ENCODE assay signal across 16 cellular contexts in the genomic region with DNA sequence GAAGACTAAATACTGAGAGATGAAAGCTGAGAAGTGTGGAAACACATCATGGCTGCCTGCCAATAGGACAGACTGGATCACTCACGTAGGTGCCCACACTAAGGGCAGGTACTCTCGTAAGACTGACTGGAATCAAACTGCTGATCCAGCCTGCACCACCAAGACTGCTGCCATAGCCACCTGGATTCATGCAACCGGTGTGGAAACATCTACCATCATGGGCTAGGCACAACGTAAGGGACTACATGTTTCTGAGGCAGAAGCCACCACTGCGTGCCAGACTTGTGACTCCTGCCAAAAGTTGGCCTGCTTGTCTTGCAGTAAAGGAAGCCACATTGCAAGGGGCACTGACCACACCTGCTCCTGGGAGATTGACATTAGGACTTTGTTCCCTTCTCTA. TPM values are rescaled to one million over a fixed set of nuclear protein-coding genes. Genes with fewer than 3 reads are reported as not detected.
DNase-seq lines count a peak whose midpoint lies in the region; FAIRE-seq and TF ChIP-seq lines count a peak whose summit lies in the region.
"Had no signal": no experiment of that assay in that cellular context is flagged by ENCODE, and none has a peak within 500 bp of the region (broad histone marks: within the 10 kb centered on the region; RNA-seq: fewer than 3 reads in every experiment).

No MANE protein-coding gene starts in this region.

- no peak for FAIRE-seq in GM12892 (lab: Jason Lieb, UNC)

- DNase-seq in DMS153 treated with DMSO at 0.1 percent for 48 hours (lab: John Stamatoyannopoulos, UW; ENCODE audit: unreplicated experiment) (peak; percentile 22), NCI-H2196 (lab: John Stamatoyannopoulos, UW; ENCODE audit: unreplicated experiment) (peak; percentile 72), prostate gland (ENCODE audit: low spot score) (peak; percentile 46), GM12892 (ENCODE audit: insufficient read length) (no peak), hypothalamus (lab: John Stamatoyannopoulos, UW) (no peak), SKM-1 (lab: John Stamatoyannopoulos, UW; ENCODE audit: unreplicated experiment) (no peak)
- DNase-seq in activated CD4-positive, alpha-beta T cell treated with anti-CD3 and anti-CD28 coated beads, Interleukin-2, amount 50 U/mL, for 1 hour, result no peak
- DNase-seq: activated T-cell treated with anti-CD3 and anti-CD28 coated beads, Interleukin-2, amount 50 U/mL, for 1 hour; Calu3; cortex of kidney; upper lobe of left lung had no signal

- intact Hi-C loops in prostate gland (cut with DNase I), result loop anchor here (10.0 kb wide), 2 partner anchors 388 to 442 kb away; a partner anchor contains a TSS

- no peak for TF ChIP-seq CTCF in prostate gland (IDR thresholded peaks at IDR 0.05)

- H3K36me3 ChIP-seq in prostate gland, result no peaks in the 10 kb centered on the region
- H3K36me3 ChIP-seq: adrenal gland, upper lobe of left lung had no signal

- no peaks in the 10 kb centered on the region for H3K9me3 ChIP-seq in prostate gland
- H3K9me3 ChIP-seq: adrenal gland, upper lobe of left lung had no signal

- peaks cover 20% of the 10 kb centered on the region for H3K4me1 ChIP-seq in prostate gland (replicated peaks)

- H3K4me3 ChIP-seq in prostate gland, result no peak overlapping the region
- H3K4me3 ChIP-seq: adrenal gland, upper lobe of left lung had no signal

- 45% methylated on average over 5 of the region's 5 CpGs for WGBS in prostate gland

- no peaks in the 10 kb centered on the region for H3K27me3 ChIP-seq in prostate gland (replicated peaks; ENCODE audit: insufficient read depth)
- H3K27me3 ChIP-seq: adrenal gland, upper lobe of left lung had no signal

- H3K27ac ChIP-seq in cingulate gyrus (ENCODE audit: low read depth, low read length) (peak overlapping the region; percentile 97), prostate gland (peak overlapping the region in 1 of 2 donors; percentile 22)
- H3K27ac ChIP-seq: upper lobe of left lung had no signal

- TF ChIP-seq POLR2A in prostate gland (IDR thresholded peaks at IDR 0.05) (no peak), GM12892 (IDR thresholded peaks at IDR 0.05; ENCODE audit: low read depth, low read length) (no peak)

RNA-seq across cellular contexts. Expression of a gene that starts 3.8 kb away (rescaled TPM):
- total RNA-seq in prostate gland, result 100 to 1,000 TPM in 1 of 2 donors, 1 to 10 TPM in 1; 8.4 to 101 TPM
- 4.1 TPM for polyA plus RNA-seq in GM12892 (2012; ENCODE audit: missing spikeins)

RNA-seq across cellular contexts. Expression of a gene that starts 4.0 kb away (rescaled TPM):
- 10 to 100 TPM; 50.1 to 78.1 TPM for total RNA-seq in prostate gland
- 29.0 TPM for polyA plus RNA-seq in GM12892 (2012; ENCODE audit: missing spikeins)

RNA-seq across cellular contexts. Expression of a gene that starts 45.9 kb away (rescaled TPM):
- under 1 TPM in 1 of 2 donors, not detected in 1; 0.91 TPM for total RNA-seq in prostate gland
- not detected for polyA plus RNA-seq in GM12892 (2012; ENCODE audit: missing spikeins)
- total RNA-seq: Calu3, fibroblast of lung, mesothelial cell of epicardium, osteoblast had no signal
- polyA plus RNA-seq: fibroblast of lung had no signal

Comparison
In these comparisons a context has a peak if more than half of its experiments do, and no peak if none do; other contexts are left out.
1. DNase-seq: peak in DMS153 treated with DMSO at 0.1 percent for 48 hours (single experiment), NCI-H2196 (single experiment) and prostate gland (single experiment); none in GM12892 (single experiment), activated CD4-positive, alpha-beta T cell treated with anti-CD3 and anti-CD28 coated beads, Interleukin-2, amount 50 U/mL, for 1 hour (single experiment), hypothalamus (0 of 51) and SKM-1 (single experiment).